ENCODE assay signal across 8 cellular contexts in genomic region chr7:71386200-71386599, GRCh38.
"Had no signal": no experiment of that assay in that cellular context is flagged by ENCODE, and none has a peak within 500 bp of the region (broad histone marks: within the 10 kb centered on the region; RNA-seq: fewer than 3 reads in every experiment).

No MANE protein-coding gene starts in this region.

- DNase-seq: GM23248, GOT3, H9, HCEC 1CT, KBM-7 had no signal

- H3K9me3 Mint-ChIP-seq: H9 had no signal

- H3K4me2 ChIP-seq: KMS-11 had no signal

- H2AFZ ChIP-seq: GM23248 had no signal

- H3K27ac ChIP-seq: GM23248, KMS-11 had no signal

- H3K9ac ChIP-seq: GM23248, KMS-11 had no signal

- H3K4me3 ChIP-seq: GM23248 had no signal

- FAIRE-seq: H54, HTR-8/SVneo had no signal

- H3K4me3 Mint-ChIP-seq: H9 had no signal
